ENCODE assay signal across 28 cellular contexts in genomic region chr11:28569099-28569498, GRCh38.
"Had no signal": no experiment of that assay in that cellular context is flagged by ENCODE, and none has a peak within 500 bp of the region (broad histone marks: within the 10 kb centered on the region; RNA-seq: fewer than 3 reads in every experiment).

No MANE protein-coding gene starts in this region.

- H3K27ac Mint-ChIP-seq: stimulated activated effector memory CD8-positive, alpha-beta T cell treated with anti-CD3 and anti-CD28 coated beads, Interleukin-12 subunit alpha, Interleukin-12 subunit beta, amount 100 ng/mL, for 72 hours; stimulated activated memory B cell treated with anti-CD40 and anti-IgM and Interleukin-4, amounts not matched to agents 10 μg/mL and 1 μg/mL and 100 μg/mL, for 72 hours; stimulated activated naive B cell treated with anti-CD40 and anti-IgM and Interleukin-4, amounts not matched to agents 10 μg/mL and 1 μg/mL and 100 μg/mL, for 72 hours; stimulated activated naive CD8-positive, alpha-beta T cell treated with anti-CD3 and anti-CD28 coated beads, Interleukin-15, amount 100 ng/mL, for 72 hours; stimulated activated naive CD8-positive, alpha-beta T cell treated with anti-CD3 and anti-CD28 coated beads, Interleukin-15, Interleukin-2, amounts not matched to agents 100 ng/mL and 50 ng/mL, for 24 hours; type B pancreatic cell had no signal

- H3K27ac ChIP-seq: stomach, suprapubic skin, testis, thoracic aorta, thyroid gland, tibial nerve, transverse colon, upper lobe of left lung, upper lobe of right lung, uterus, vagina had no signal

- H3K36me3 Mint-ChIP-seq: stimulated activated effector memory CD8-positive, alpha-beta T cell treated with anti-CD3 and anti-CD28 coated beads, Interleukin-12 subunit alpha, Interleukin-12 subunit beta, amount 100 ng/mL, for 72 hours; stimulated activated memory B cell treated with anti-CD40 and anti-IgM and Interleukin-4, amounts not matched to agents 10 μg/mL and 1 μg/mL and 100 μg/mL, for 72 hours; stimulated activated naive B cell treated with anti-CD40 and anti-IgM and Interleukin-4, amounts not matched to agents 10 μg/mL and 1 μg/mL and 100 μg/mL, for 72 hours; type B pancreatic cell had no signal

- H3K9me3 ChIP-seq: stomach, suprapubic skin, testis, thoracic aorta, thyroid gland, tibial artery, tibial nerve, transverse colon, upper lobe of left lung, upper lobe of right lung, uterus, vagina had no signal

- ATAC-seq: stimulated activated effector memory CD8-positive, alpha-beta T cell treated with anti-CD3 and anti-CD28 coated beads, Interleukin-12 subunit alpha, Interleukin-12 subunit beta, amount 100 ng/mL, for 72 hours; stimulated activated memory B cell treated with anti-CD40 and anti-IgM and Interleukin-4, amounts not matched to agents 10 μg/mL and 1 μg/mL and 100 μg/mL, for 72 hours; stimulated activated naive B cell treated with anti-CD40 and anti-IgM and Interleukin-4, amounts not matched to agents 10 μg/mL and 1 μg/mL and 100 μg/mL, for 72 hours; stimulated activated naive CD8-positive, alpha-beta T cell treated with anti-CD3 and anti-CD28 coated beads, Interleukin-15, amount 100 ng/mL, for 72 hours; stimulated activated naive CD8-positive, alpha-beta T cell treated with anti-CD3 and anti-CD28 coated beads, Interleukin-15, Interleukin-2, amounts not matched to agents 100 U/mL and 50 U/mL, for 24 hours; upper lobe of right lung had no signal

- H3K4me1 ChIP-seq: testis, thyroid gland, transverse colon, upper lobe of left lung, upper lobe of right lung, uterus had no signal

- H3K27me3 ChIP-seq: stomach, suprapubic skin, testis, thyroid gland, tibial artery, tibial nerve, transverse colon, upper lobe of left lung, upper lobe of right lung, uterus, vagina had no signal

- H3K36me3 ChIP-seq: stomach, suprapubic skin, thoracic aorta, thyroid gland, tibial artery, tibial nerve, transverse colon, upper lobe of left lung, upper lobe of right lung, uterus, vagina had no signal

- H3K27me3 Mint-ChIP-seq: stimulated activated naive B cell treated with anti-CD40 and anti-IgM and Interleukin-4, amounts not matched to agents 10 μg/mL and 1 μg/mL and 100 μg/mL, for 72 hours; type B pancreatic cell had no signal

- H3K4me3 ChIP-seq: stomach, suprapubic skin, testis, thoracic aorta, thyroid gland, tibial artery, tibial nerve, transverse colon, upper lobe of left lung, upper lobe of right lung, uterus, vagina had no signal

- H3K4me1 Mint-ChIP-seq: stimulated activated effector memory CD8-positive, alpha-beta T cell treated with anti-CD3 and anti-CD28 coated beads, Interleukin-12 subunit alpha, Interleukin-12 subunit beta, amount 100 ng/mL, for 72 hours; stimulated activated memory B cell treated with anti-CD40 and anti-IgM and Interleukin-4, amounts not matched to agents 10 μg/mL and 1 μg/mL and 100 μg/mL, for 72 hours; stimulated activated naive B cell treated with anti-CD40 and anti-IgM and Interleukin-4, amounts not matched to agents 10 μg/mL and 1 μg/mL and 100 μg/mL, for 72 hours; stimulated activated naive CD8-positive, alpha-beta T cell treated with anti-CD3 and anti-CD28 coated beads, Interleukin-15, amount 100 ng/mL, for 72 hours had no signal

- DNase-seq: stimulated activated CD4-positive, alpha-beta T cell treated with anti-CD3 and anti-CD28 coated beads, Interleukin-2, amount 100 ng/mL, for 48 hours; stimulated activated CD4-positive, alpha-beta T cell treated with anti-CD3 and anti-CD28 coated beads, Interleukin-4, amount 100 ng/mL, for 1 hour; stimulated activated CD4-positive, alpha-beta T cell treated with anti-CD3 and anti-CD28 coated beads, Interleukin-4, amount 100 ng/mL, for 24 hours; stimulated activated CD4-positive, alpha-beta T cell treated with anti-CD3 and anti-CD28 coated beads, Interleukin-4, amount 100 ng/mL, for 4 hours; stimulated activated CD8-positive, alpha-beta memory T cell treated with anti-CD3 and anti-CD28 coated beads, Interleukin-4, amount 100 ng/mL, for 48 hours; stimulated activated naive B cell treated with anti-CD40 and anti-IgM and Interleukin-4, amounts not matched to agents 10 μg/mL and 1 μg/mL and 100 μg/mL, for 72 hours; stimulated activated naive CD4-positive, alpha-beta T cell; stimulated activated naive CD4-positive, alpha-beta T cell treated with Interleukin-2 at 50 U/mL for 16 hours; stimulated activated naive CD8-positive, alpha-beta T cell treated with anti-CD3 and anti-CD28 coated beads, Interleukin-15, amount 100 ng/mL, for 72 hours; stimulated activated naive CD8-positive, alpha-beta T cell treated with anti-CD3 and anti-CD28 coated beads, Interleukin-15, Interleukin-2, amounts not matched to agents 100 U/mL and 50 U/mL, for 24 hours; stomach; substantia nigra; testis; thyroid gland; tibial artery; transverse colon; trophoblast cell; upper lobe of left lung; upper lobe of right lung; uterus had no signal

- H3K9me3 Mint-ChIP-seq: stimulated activated naive B cell treated with anti-CD40 and anti-IgM and Interleukin-4, amounts not matched to agents 10 μg/mL and 1 μg/mL and 100 μg/mL, for 72 hours; stimulated activated naive CD8-positive, alpha-beta T cell treated with anti-CD3 and anti-CD28 coated beads, Interleukin-15, Interleukin-2, amounts not matched to agents 100 ng/mL and 50 ng/mL, for 24 hours; type B pancreatic cell had no signal

- H3K4me3 Mint-ChIP-seq: stimulated activated effector memory CD8-positive, alpha-beta T cell treated with anti-CD3 and anti-CD28 coated beads, Interleukin-12 subunit alpha, Interleukin-12 subunit beta, amount 100 ng/mL, for 72 hours; stimulated activated memory B cell treated with anti-CD40 and anti-IgM and Interleukin-4, amounts not matched to agents 10 μg/mL and 1 μg/mL and 100 μg/mL, for 72 hours; stimulated activated naive B cell treated with anti-CD40 and anti-IgM and Interleukin-4, amounts not matched to agents 10 μg/mL and 1 μg/mL and 100 μg/mL, for 72 hours; stimulated activated naive CD8-positive, alpha-beta T cell treated with anti-CD3 and anti-CD28 coated beads, Interleukin-15, amount 100 ng/mL, for 72 hours; stimulated activated naive CD8-positive, alpha-beta T cell treated with anti-CD3 and anti-CD28 coated beads, Interleukin-15, Interleukin-2, amounts not matched to agents 100 ng/mL and 50 ng/mL, for 24 hours; type B pancreatic cell had no signal
